ENCODE assay signal across 1 cellular context in genomic region chr3:113013593-113013992, GRCh38.
TF ChIP-seq lines count a peak whose summit lies in the region.

No MANE protein-coding gene starts in this region.

TF ChIP-seq in GM12878, 131 proteins besides CTCF, POLR2A, EP300 and RAD21:
- no peak for TF ChIP-seq SP1 (IDR thresholded peaks at IDR 0.05; ENCODE audit: low read depth, low read length)
- TF ChIP-seq ASH2L (IDR thresholded peaks at IDR 0.05; ENCODE audit: borderline replicate concordance, low read depth) = no peak
- TF ChIP-seq MYB (IDR thresholded peaks at IDR 0.05; ENCODE audit: borderline replicate concordance, low read depth, low read length) = no peak
- no peak for TF ChIP-seq HDGF (IDR thresholded peaks at IDR 0.05)
